1 cellular context compared by ENCODE assay signal in the genomic region with DNA sequence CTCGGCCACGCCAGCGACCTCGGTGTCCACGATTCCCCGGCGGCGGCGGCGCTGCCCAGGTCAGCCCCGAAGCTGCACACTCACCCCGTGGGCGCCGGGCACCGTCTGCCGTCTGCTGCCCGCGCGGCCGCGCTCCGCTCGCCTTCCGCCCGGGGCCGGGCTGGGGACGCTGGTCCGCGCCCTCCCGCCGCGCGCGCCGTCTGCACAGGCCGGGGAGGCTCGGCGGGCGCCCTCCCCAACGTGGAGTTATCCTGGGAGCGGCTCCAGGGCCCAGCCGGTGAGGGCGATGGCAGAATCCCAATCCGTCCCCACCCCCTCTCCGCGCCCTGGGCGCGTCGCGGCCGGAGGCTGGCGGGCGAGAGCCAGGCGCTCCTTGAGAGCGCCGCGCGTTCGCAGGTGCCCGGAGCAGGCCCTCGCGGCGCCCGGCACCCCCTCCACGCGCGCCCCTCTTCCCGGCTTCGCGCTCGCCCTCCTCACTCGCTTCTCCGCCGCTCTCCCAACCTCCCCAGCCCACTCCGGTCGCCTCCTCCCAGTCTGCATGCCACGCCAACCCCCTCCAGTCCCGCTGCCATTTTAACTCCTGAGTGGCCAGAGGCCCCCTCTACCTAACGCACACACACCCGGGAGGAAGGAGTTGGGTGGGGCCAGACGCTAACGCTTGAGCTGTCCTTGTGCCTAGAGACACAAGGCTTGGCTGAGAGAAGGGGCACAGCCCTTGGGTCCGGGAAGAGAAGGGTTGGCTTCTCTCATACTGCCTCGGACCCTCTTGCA.
TF ChIP-seq lines count a peak whose summit lies in the region.

A gene (minus strand): TSS at position 503 of the 771 bp plus-strand sequence. CDS start 65,746 bp downstream, outside the sequence.

TF ChIP-seq in SK-N-SH, 30 proteins besides CTCF, POLR2A, EP300 and RAD21 (continued from another document):
- TF ChIP-seq, protein P1, sequence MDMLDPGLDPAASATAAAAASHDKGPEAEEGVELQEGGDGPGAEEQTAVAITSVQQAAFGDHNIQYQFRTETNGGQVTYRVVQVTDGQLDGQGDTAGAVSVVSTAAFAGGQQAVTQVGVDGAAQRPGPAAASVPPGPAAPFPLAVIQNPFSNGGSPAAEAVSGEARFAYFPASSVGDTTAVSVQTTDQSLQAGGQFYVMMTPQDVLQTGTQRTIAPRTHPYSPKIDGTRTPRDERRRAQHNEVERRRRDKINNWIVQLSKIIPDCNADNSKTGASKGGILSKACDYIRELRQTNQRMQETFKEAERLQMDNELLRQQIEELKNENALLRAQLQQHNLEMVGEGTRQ (IDR thresholded peaks at IDR 0.05; ENCODE audit: borderline replicate concordance, low read depth, low read length) = no peak
